8 cellular contexts compared by ENCODE assay signal in genomic region chr6:151765444-151765886, GRCh38. TPM values are rescaled to one million over a fixed set of nuclear protein-coding genes. Genes with fewer than 3 reads are reported as not detected.
DNase-seq lines count a peak whose midpoint lies in the region; ATAC-seq, FAIRE-seq and TF ChIP-seq lines count a peak whose summit lies in the region.

No MANE protein-coding gene starts in this region.

- peak; percentile 43 to 69 (median 69) for TF ChIP-seq CTCF in breast epithelium (IDR thresholded peaks at IDR 0.05)

- in situ Hi-C loops in KBM-7 (cut with MboI; ENCODE audit: low pct_unique_long_range_greater_than_20kb, low sequenced_read_pairs): no loop called here

- H3K27me3 ChIP-seq in breast epithelium: no peaks in the 10 kb centered on the region

- DNase-seq in NCI-H446 (lab: John Stamatoyannopoulos, UW) (peak; percentile 18 to 45), NCI-H446 treated with DMSO at 0.1 percent for 48 hours (lab: John Stamatoyannopoulos, UW) (no peak), KBM-7 (peak; percentile 86), RKO (ENCODE audit: low spot score) (peak; percentile 74), breast epithelium (ENCODE audit: low spot score in 2 of 2) (peak in 1 of 2 donors; percentile 40)
- peak in 2 of 3 donors; percentile 9 to 36 for DNase-seq in stimulated activated CD4-positive, alpha-beta T cell treated with anti-CD3 and anti-CD28 coated beads, TNF-alpha, amount 100 ng/mL, for 48 hours (ENCODE audit: low read depth in 3 of 3)

- H3K27ac ChIP-seq in breast epithelium: no peak overlapping the region

- intact Hi-C loops in breast epithelium (cut with DNase I; ENCODE audit: low total_unique reads): loop anchor here (10.0 kb wide), 1 partner anchor 369 kb away; no protein-coding TSS in a partner anchor

- TF ChIP-seq POLR2A in breast epithelium (IDR thresholded peaks at IDR 0.05): no peak

- ATAC-seq in GM21786 (IDR thresholded peaks at IDR 0.05; ENCODE audit: unreplicated experiment): peak; percentile 77

- H3K4me3 ChIP-seq in breast epithelium: no peak overlapping the region

- peak; percentile 100 for FAIRE-seq in islet of Langerhans (lab: Jason Lieb, UNC)

- no peaks in the 10 kb centered on the region for H3K36me3 ChIP-seq in breast epithelium

- H3K9me3 ChIP-seq in breast epithelium: no peaks in the 10 kb centered on the region

- H3K4me1 ChIP-seq in breast epithelium: no peaks in the 10 kb centered on the region

RNA-seq across cellular contexts. Expression of gene ESR1, which starts 42.0 kb away (rescaled TPM):
- 10 to 100 TPM in 2 of 3 donors, 1 to 10 TPM in 1; 2.2 to 74.5 (median 67.5) TPM for total RNA-seq in breast epithelium
